13 cellular contexts compared by ENCODE assay signal in the genomic region with DNA sequence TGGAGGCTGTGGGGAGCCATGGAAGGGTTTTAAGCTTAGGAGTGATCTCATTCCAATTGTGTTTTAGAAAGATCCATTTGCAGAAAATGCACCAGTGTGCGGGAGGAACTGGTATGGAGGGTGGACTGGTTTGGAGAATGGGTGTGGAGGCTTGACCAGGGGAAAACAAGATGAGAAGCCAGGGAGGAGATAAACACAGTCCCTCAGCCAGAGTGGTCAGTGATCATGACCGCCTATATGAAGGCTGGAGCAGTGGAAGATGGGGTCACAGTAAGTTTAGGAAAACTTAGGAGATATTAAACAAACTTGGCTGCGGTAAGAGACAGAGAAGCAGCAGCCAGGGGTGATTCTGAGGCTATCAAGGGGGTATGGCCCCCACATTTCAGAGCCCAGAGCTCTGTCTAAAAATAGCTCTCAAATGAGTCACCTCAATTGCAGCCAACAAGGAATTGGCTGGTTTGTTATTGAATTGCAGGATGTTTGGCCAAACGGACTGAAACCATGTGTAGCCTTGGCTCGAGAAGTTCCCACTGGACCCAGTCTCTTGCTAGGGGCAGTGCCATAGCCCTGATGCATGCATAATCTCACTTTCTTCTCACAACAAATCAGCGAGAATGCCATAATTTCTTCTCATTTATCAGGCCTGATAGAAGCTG.
DNase-seq lines count a peak whose midpoint lies in the region; ATAC-seq and TF ChIP-seq lines count a peak whose summit lies in the region.
"Had no signal": no experiment of that assay in that cellular context is flagged by ENCODE, and none has a peak within 500 bp of the region (broad histone marks: within the 10 kb centered on the region; RNA-seq: fewer than 3 reads in every experiment).

No MANE protein-coding gene starts in this region.

- H3K18ac ChIP-seq in H9 (ENCODE audit: insufficient read length, low read depth, low read length): no peak overlapping the region

- H3K4me3 Mint-ChIP-seq in nephron progenitor cell: no peak overlapping the region
- H3K4me3 Mint-ChIP-seq in H9: no peak overlapping the region
- H3K4me3 Mint-ChIP-seq: activated CD4-positive, alpha-beta T cell treated with anti-CD3 and anti-CD28 coated beads, Interleukin-2, amount 10 ng/mL, durations not matched to agents 24 days and 14 days; activated naive CD8-positive, alpha-beta T cell treated with anti-CD3 and anti-CD28 coated beads for 36 hours; natural killer cell had no signal

- in situ Hi-C loops in GM13977 (cut with MboI; ENCODE audit: low pct_unique_long_range_greater_than_20kb, low sequenced_read_pairs, unreplicated experiment): no loop called here

- H3K79me2 ChIP-seq in H9 (ENCODE audit: insufficient read depth, low read length): no peaks in the 10 kb centered on the region

- no peak overlapping the region for H3K23ac ChIP-seq in H9 (ENCODE audit: insufficient read length, low read depth, low read length)

- no peak overlapping the region for H3K27ac ChIP-seq in H9 (ENCODE audit: insufficient read length, low read depth, low read length)

- no peaks in the 10 kb centered on the region for H4K20me1 ChIP-seq in H9 (ENCODE audit: control insufficient read depth, insufficient read depth, insufficient read length)

- no peak overlapping the region for H4K8ac ChIP-seq in H9 (replicated peaks; ENCODE audit: insufficient read length, low read depth, low read length)

- no peak for ATAC-seq in GM21619 (IDR thresholded peaks at IDR 0.05; ENCODE audit: unreplicated experiment)
- no peak for ATAC-seq in GM21423 (IDR thresholded peaks at IDR 0.05; ENCODE audit: unreplicated experiment)
- ATAC-seq: natural killer cell, Panc1 had no signal

- no peak overlapping the region for H3K4ac ChIP-seq in H9 (ENCODE audit: low read depth, low read length)

- no peak overlapping the region for H3K9ac ChIP-seq in H9 (ENCODE audit: extremely low read depth, insufficient read length, low read length)

- H3K4me2 ChIP-seq in H9 (ENCODE audit: insufficient read depth, insufficient read length, low read length): no peak overlapping the region

- peak overlapping the region; percentile 55 for H3K27ac Mint-ChIP-seq in nephron progenitor cell
- no peak overlapping the region for H3K27ac Mint-ChIP-seq in H9
- H3K27ac Mint-ChIP-seq: activated CD4-positive, alpha-beta T cell treated with anti-CD3 and anti-CD28 coated beads, Interleukin-2, amount 10 ng/mL, durations not matched to agents 24 days and 14 days; activated naive CD8-positive, alpha-beta T cell treated with anti-CD3 and anti-CD28 coated beads for 36 hours; natural killer cell had no signal

- peak; percentile 85 for DNase-seq in AG08395 (ENCODE audit: low spot score)
- DNase-seq in RPMI7951 (ENCODE audit: low read depth): peak; percentile 95
- DNase-seq in fibroblast of mammary gland (ENCODE audit: low read depth): peak; percentile 71
- DNase-seq in nephron progenitor cell: no peak
- DNase-seq in GM13977 (ENCODE audit: low spot score): no peak
- DNase-seq in H9: no peak
- DNase-seq: activated CD4-positive, alpha-beta T cell treated with anti-CD3 and anti-CD28 coated beads, Interleukin-2, amount 10 ng/mL, durations not matched to agents 24 days and 14 days; activated naive CD8-positive, alpha-beta T cell treated with anti-CD3 and anti-CD28 coated beads for 36 hours; natural killer cell; NCI-H1436 had no signal

- no CpG with 5 or more reads among the region's 6 CpGs for WGBS in H9 (ENCODE audit: extremely low coverage, insufficient read length, low lambda C conversion rate)

- no peak overlapping the region for H4K5ac ChIP-seq in H9 (ENCODE audit: insufficient read length, low read depth, low read length)

- H2BK5ac ChIP-seq in H9 (ENCODE audit: insufficient read length, low read length): no peak overlapping the region

- H3K23me2 ChIP-seq in H9 (ENCODE audit: insufficient read length, low read depth, low read length, poor library complexity, severe bottlenecking): no peaks in the 10 kb centered on the region

- no peak overlapping the region for H2BK12ac ChIP-seq in H9 (ENCODE audit: insufficient read length, low read depth, low read length)

- H3K36me3 Mint-ChIP-seq in nephron progenitor cell (ENCODE audit: low read depth) (no peaks in the 10 kb centered on the region), H9 (ENCODE audit: insufficient read depth in 1 of 3, low read depth in 3 of 3) (no peaks in the 10 kb centered on the region; a peak in 2 of 7 replicates)
- H3K36me3 Mint-ChIP-seq: activated naive CD8-positive, alpha-beta T cell treated with anti-CD3 and anti-CD28 coated beads for 36 hours; natural killer cell had no signal

- no peaks in the 10 kb centered on the region for H3K27me3 ChIP-seq in H9 (ENCODE audit: insufficient read depth, low read length)

- peaks cover 10% of the 10 kb centered on the region for H3K9me3 Mint-ChIP-seq in nephron progenitor cell
- no peaks in the 10 kb centered on the region for H3K9me3 Mint-ChIP-seq in H9
- H3K9me3 Mint-ChIP-seq: activated CD4-positive, alpha-beta T cell treated with anti-CD3 and anti-CD28 coated beads, Interleukin-2, amount 10 ng/mL, durations not matched to agents 24 days and 14 days; activated naive CD8-positive, alpha-beta T cell treated with anti-CD3 and anti-CD28 coated beads for 36 hours; natural killer cell had no signal

- no peaks in the 10 kb centered on the region for H3K79me1 ChIP-seq in H9 (ENCODE audit: insufficient read depth, low read depth, low read length, poor library complexity, severe bottlenecking)

- no peak overlapping the region for H3K14ac ChIP-seq in H9 (ENCODE audit: insufficient read depth, low read length)

- no peak overlapping the region for H3K56ac ChIP-seq in H9 (ENCODE audit: insufficient read length, low read depth, low read length)

- no peak overlapping the region for H2BK120ac ChIP-seq in H9 (ENCODE audit: low read depth, low read length, poor library complexity, severe bottlenecking)

- H2BK15ac ChIP-seq in H9 (ENCODE audit: low read depth, low read length): no peak overlapping the region

- no peaks in the 10 kb centered on the region for H3K9me3 ChIP-seq in H9 (ENCODE audit: control insufficient read depth, low read depth, low read length)

- H3T11ph ChIP-seq in H9 (ENCODE audit: low read length): no peak overlapping the region

- H2AK5ac ChIP-seq in H9 (ENCODE audit: insufficient read length, low read length): no peak overlapping the region

- no peak overlapping the region for H3K4me3 ChIP-seq in fibroblast of mammary gland (ENCODE audit: control insufficient read depth, low read depth, low read length)

- H2AFZ ChIP-seq in H9 (ENCODE audit: low read length): no peak overlapping the region

- H4K91ac ChIP-seq in H9 (ENCODE audit: insufficient read length, low read depth, low read length): no peak overlapping the region

- peaks cover 9% of the 10 kb centered on the region for H3K27me3 Mint-ChIP-seq in nephron progenitor cell (ENCODE audit: low read depth, poor library complexity)
- H3K27me3 Mint-ChIP-seq in H9 (ENCODE audit: low read depth): peaks cover 2% of the 10 kb centered on the region
- H3K27me3 Mint-ChIP-seq: activated naive CD8-positive, alpha-beta T cell treated with anti-CD3 and anti-CD28 coated beads for 36 hours had no signal

- H3K4me1 ChIP-seq in H9 (ENCODE audit: insufficient read depth, low read length): no peaks in the 10 kb centered on the region; the same call in 1 of the 2 replicates

- H2BK20ac ChIP-seq in H9 (ENCODE audit: low read depth, low read length, poor library complexity, severe bottlenecking): no peak overlapping the region

- H3K4me1 Mint-ChIP-seq in nephron progenitor cell: peaks cover 59% of the 10 kb centered on the region
- peaks cover 3 to 12% of the 10 kb centered on the region in 2 experiments for H3K4me1 Mint-ChIP-seq in H9
- H3K4me1 Mint-ChIP-seq: activated CD4-positive, alpha-beta T cell treated with anti-CD3 and anti-CD28 coated beads, Interleukin-2, amount 10 ng/mL, durations not matched to agents 24 days and 14 days; activated naive CD8-positive, alpha-beta T cell treated with anti-CD3 and anti-CD28 coated beads for 36 hours had no signal

- no peak for TF ChIP-seq CTCF in fibroblast of mammary gland (conservative IDR thresholded peaks at IDR 0.05; ENCODE audit: control insufficient read depth, insufficient read depth, low read depth, low read length)
- no peak for TF ChIP-seq CTCF in nephron progenitor cell (IDR thresholded peaks at IDR 0.05)
- no peak for TF ChIP-seq CTCF in GM13977 (IDR thresholded peaks at IDR 0.05; ENCODE audit: extremely low read depth, insufficient read depth, missing control alignments)
- TF ChIP-seq CTCF in H9 (conservative IDR thresholded peaks at IDR 0.05): no peak

Comparison
In these comparisons a context has a peak if more than half of its experiments do, and no peak if none do; other contexts are left out.
1. DNase-seq: peak in AG08395 (single experiment), RPMI7951 (single experiment) and fibroblast of mammary gland (single experiment); none in nephron progenitor cell (single experiment), GM13977 (single experiment) and H9 (single experiment).